Comparison of ENCODE assay signal across 22 cellular contexts in the genomic region with DNA sequence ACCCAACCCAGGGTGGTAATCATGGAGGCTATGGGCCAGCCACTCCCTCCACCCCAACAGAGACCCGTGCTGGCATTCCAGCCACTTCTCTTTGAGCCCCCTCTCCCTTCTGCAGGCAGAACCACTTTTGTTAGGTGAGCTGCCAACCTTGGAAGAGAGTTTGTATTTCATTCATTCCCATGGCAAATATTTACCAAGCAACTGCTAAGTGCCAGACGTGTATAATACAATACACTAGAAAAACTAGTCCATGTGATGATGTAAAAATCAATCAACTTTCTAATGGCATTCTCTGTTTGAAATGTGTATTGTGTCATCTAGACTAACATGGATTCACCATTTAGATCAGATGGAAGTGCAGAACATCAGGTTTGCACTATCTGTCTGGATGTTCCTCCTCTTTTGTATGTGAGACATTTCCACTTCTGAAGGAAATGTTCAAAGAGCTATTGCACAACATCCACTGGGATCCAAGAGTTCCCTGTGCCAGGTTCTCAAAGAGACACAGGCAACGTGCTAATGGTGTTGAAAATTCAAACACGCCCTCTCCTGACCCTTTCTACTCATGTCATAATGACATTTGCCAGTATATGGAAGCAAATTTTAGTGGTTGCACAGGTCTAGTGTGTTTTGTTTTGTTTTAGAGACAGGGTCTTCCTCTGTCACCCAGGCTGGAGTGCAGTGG. TPM values are rescaled to one million over a fixed set of nuclear protein-coding genes. Genes with fewer than 3 reads are reported as not detected.
DNase-seq lines count a peak whose midpoint lies in the region; ATAC-seq, FAIRE-seq and TF ChIP-seq lines count a peak whose summit lies in the region.
"Had no signal": no experiment of that assay in that cellular context is flagged by ENCODE, and none has a peak within 500 bp of the region (broad histone marks: within the 10 kb centered on the region; RNA-seq: fewer than 3 reads in every experiment).

No MANE protein-coding gene starts in this region.

- DNase-seq in KBM-7 (peak; percentile 14), SKM-1 treated with dmso at 0.1 percent for 144 hours (lab: John Stamatoyannopoulos, UW; ENCODE audit: unreplicated experiment) (peak; percentile 84), left ventricle myocardium superior (no peak), transverse colon (no peak), frontal cortex (ENCODE audit: low spot score in 2 of 2) (no peak)
- DNase-seq in activated CD4-positive, CD25-positive, alpha-beta regulatory T cell treated with anti-CD3 and anti-CD28 coated beads, Interleukin-2, amount 50 U/mL, for 72 hours: no peak
- no peak for DNase-seq in stimulated activated CD4-positive, alpha-beta T cell treated with anti-CD3 and anti-CD28 coated beads, Interleukin-12 subunit alpha, Interleukin-12 subunit beta, amount 100 ng/mL, for 4 hours
- DNase-seq: activated CD4-positive, alpha-beta T cell treated with anti-CD3 and anti-CD28 coated beads, Interleukin-2, amount 50 U/mL, for 48 hours; activated naive CD8-positive, alpha-beta T cell treated with anti-CD3 and anti-CD28 coated beads, Interleukin-2, amount 50 U/mL, for 24 hours; activated T-cell treated with anti-CD3 and anti-CD28 coated beads, Interleukin-2, amount 50 U/mL, for 48 hours; cerebellar nuclear complex; glutamatergic neuron; NCI-H187; NCI-H82; SJCRH30; stimulated activated naive CD8-positive, alpha-beta T cell treated with anti-CD3 and anti-CD28 coated beads, Interleukin-15, amount 100 ng/mL, for 72 hours had no signal

- no peak for TF ChIP-seq EP300 in transverse colon (IDR thresholded peaks at IDR 0.05; ENCODE audit: low read depth)

- ATAC-seq in left ventricle myocardium superior: peak; percentile 88
- ATAC-seq: activated naive CD8-positive, alpha-beta T cell treated with anti-CD3 and anti-CD28 coated beads, Interleukin-2, amount 50 U/mL, for 24 hours; stimulated activated naive CD8-positive, alpha-beta T cell treated with anti-CD3 and anti-CD28 coated beads, Interleukin-15, amount 100 ng/mL, for 72 hours had no signal

- H3K4me1 ChIP-seq in transverse colon: peaks cover 1 to 4% (median 3%) of the 10 kb centered on the region in 4 donors
- H3K4me1 ChIP-seq: SJCRH30 had no signal

- H3K9me3 ChIP-seq in transverse colon: no peaks in the 10 kb centered on the region
- H3K9me3 ChIP-seq: SJCRH30 had no signal

- in situ Hi-C loops in KBM-7 (cut with MboI; ENCODE audit: low pct_unique_long_range_greater_than_20kb, low sequenced_read_pairs): no loop called here
- in situ Hi-C loops in transverse colon (cut with MboI; ENCODE audit: low pct_ligation_motif_present in 1 of 4, low pct_unique_long_range_greater_than_20kb in 1 of 4, low sequenced_read_pairs in 3 of 4): no loop called here

- peak overlapping the region; percentile 17; the same call in 1 of the 2 replicates for H3K27ac ChIP-seq in C4-2B
- H3K27ac ChIP-seq in transverse colon: no peak overlapping the region
- H3K27ac ChIP-seq: SJCRH30 had no signal

- no peak overlapping the region for H3K4me3 ChIP-seq in transverse colon
- H3K4me3 ChIP-seq: SJCRH30 had no signal

- 31 to 45% methylated on average over 3 to 4 of the region's 4 CpGs for WGBS in transverse colon (ENCODE audit: low coverage in 1 of 2), 2 donors

- intact Hi-C loops in left ventricle myocardium superior (cut with micrococcal nuclease) (no loop called here), transverse colon (cut with DNase I; ENCODE audit: low total_unique reads) (no loop called here)

- no peaks in the 10 kb centered on the region for H3K36me3 ChIP-seq in transverse colon
- H3K36me3 ChIP-seq: SJCRH30 had no signal

- H3K27me3 ChIP-seq in transverse colon: peaks cover 39% of the 10 kb centered on the region
- H3K27me3 ChIP-seq: SJCRH30 had no signal

- TF ChIP-seq CTCF in C4-2B (conservative IDR thresholded peaks at IDR 0.05) (no peak), transverse colon (IDR thresholded peaks at IDR 0.05) (no peak)

- FAIRE-seq in frontal cortex (lab: Jason Lieb, UNC): no peak
- FAIRE-seq: D721Med, keratinocyte had no signal

- TF ChIP-seq POLR2A in transverse colon (IDR thresholded peaks at IDR 0.05): no peak

RNA-seq across cellular contexts. Expression of gene MLNR, which starts 5.4 kb away (rescaled TPM):
- total RNA-seq in left ventricle myocardium superior: not detected
- not detected for total RNA-seq in transverse colon
- total RNA-seq in frontal cortex: not detected
- total RNA-seq: B cell, mucosa of gallbladder, osteocyte, SJCRH30 had no signal

RNA-seq across cellular contexts. Expression of gene CDADC1, which starts 22.2 kb away (rescaled TPM):
- total RNA-seq in left ventricle myocardium superior (10.4 TPM), transverse colon (1 to 10 TPM in 3 of 4 donors, under 1 TPM in 1; 0.75 to 7.9 (median 3.9) TPM), frontal cortex (12.6 TPM)

Comparison
In these comparisons a context has a peak if more than half of its experiments do, and no peak if none do; other contexts are left out.
1. DNase-seq: peak in KBM-7 (single experiment) and SKM-1 treated with dmso at 0.1 percent for 144 hours (single experiment); none in left ventricle myocardium superior (single experiment), transverse colon (single experiment), frontal cortex (0 of 2), activated CD4-positive, CD25-positive, alpha-beta regulatory T cell treated with anti-CD3 and anti-CD28 coated beads, Interleukin-2, amount 50 U/mL, for 72 hours (single experiment) and stimulated activated CD4-positive, alpha-beta T cell treated with anti-CD3 and anti-CD28 coated beads, Interleukin-12 subunit alpha, Interleukin-12 subunit beta, amount 100 ng/mL, for 4 hours (single experiment).